Comparison of ENCODE assay signal across 32 cellular contexts in genomic region chr13:38803566-38803965, GRCh38.
DNase-seq lines count a peak whose midpoint lies in the region.
"Had no signal": no experiment of that assay in that cellular context is flagged by ENCODE, and none has a peak within 500 bp of the region (broad histone marks: within the 10 kb centered on the region; RNA-seq: fewer than 3 reads in every experiment).

No MANE protein-coding gene starts in this region.

- H3K4me3 ChIP-seq in iPS-20b (ENCODE audit: low read length) (peak overlapping the region; percentile 44; the same call in 1 of the 2 replicates), neuron (ENCODE audit: low read length) (no peak overlapping the region), H7 (ENCODE audit: insufficient read depth, low read depth, low read length) (no peak overlapping the region)
- H3K4me3 ChIP-seq: gastroesophageal sphincter, GM23248, hepatocyte, K562, SJSA1, skin epidermis, upper lobe of right lung had no signal

- H3K27me3 ChIP-seq in iPS-20b (ENCODE audit: insufficient read depth, low read length) (no peaks in the 10 kb centered on the region), neuron (ENCODE audit: insufficient read depth, low read length) (no peaks in the 10 kb centered on the region), H7 (ENCODE audit: control insufficient read depth, insufficient read depth, low read length) (no peaks in the 10 kb centered on the region)
- H3K27me3 ChIP-seq: gastroesophageal sphincter, hepatocyte, SJSA1, upper lobe of right lung had no signal

- peak overlapping the region; percentile 50; the same call in 1 of the 2 replicates for H3K9ac ChIP-seq in iPS-20b (ENCODE audit: low read depth, low read length)
- H3K9ac ChIP-seq: GM23248 had no signal

- peak overlapping the region; percentile 45 for H3K27ac ChIP-seq in iPS-20b (ENCODE audit: low read length)
- H3K27ac ChIP-seq: gastroesophageal sphincter, GM23248, hepatocyte, RWPE1, SJSA1, skin epidermis, upper lobe of right lung, WERI-Rb-1 had no signal

- peak; percentile 4 for DNase-seq in COR-L47 (lab: John Stamatoyannopoulos, UW)
- DNase-seq in NCI-H345 treated with DMSO at 0.1 percent for 48 hours (lab: John Stamatoyannopoulos, UW; ENCODE audit: unreplicated experiment) = peak; percentile 21
- no peak for DNase-seq in amniotic stem cell (lab: John Stamatoyannopoulos, UW)
- DNase-seq in NK-92 treated with Interleukin-12 subunit alpha and Interleukin-12 subunit beta, amount 100 ng/mL, for 24 hours (lab: John Stamatoyannopoulos, UW) = no peak
- DNase-seq in GF-D8 (lab: John Stamatoyannopoulos, UW) = no peak
- no peak for DNase-seq in H7
- DNase-seq: activated CD4-positive, alpha-beta T cell treated with anti-CD3 and anti-CD28 coated beads for 48 hours; activated CD8-positive, alpha-beta memory T cell treated with anti-CD3 and anti-CD28 coated beads for 24 hours; activated effector memory CD4-positive, alpha-beta T cell treated with Interleukin-2 at 50 U/mL for 16 hours; anterior cingulate cortex; Calu3; DMS79 treated with DMSO at 0.1 percent for 48 hours; GDM1; GM23248; HFFc6; left ventricle myocardium superior; NCI-H1092; NCI-H187 treated with DMSO at 0.1 percent for 48 hours; NCI-H82; stimulated activated naive B cell treated with anti-CD40 and anti-IgM and Interleukin-4, amounts not matched to agents 10 μg/mL and 1 μg/mL and 100 μg/mL, for 72 hours; substantia nigra; T-cell; upper lobe of right lung; WERI-Rb-1 had no signal

- H2AFZ ChIP-seq in neuron (ENCODE audit: low read depth, low read length) = peak overlapping the region; percentile 49
- H2AFZ ChIP-seq: GM23248, hepatocyte had no signal

- H3K4me1 ChIP-seq in iPS-20b (ENCODE audit: insufficient read depth, low read length) (peaks cover 28% of the 10 kb centered on the region), neuron (ENCODE audit: insufficient read depth, low read length) (peaks cover 20% of the 10 kb centered on the region)
- H3K4me1 ChIP-seq: gastroesophageal sphincter, upper lobe of right lung had no signal

- H3K9me3 ChIP-seq in iPS-20b (ENCODE audit: insufficient read depth, low read depth, low read length) = peaks cover 5% of the 10 kb centered on the region; the same call in 1 of the 2 replicates
- H3K9me3 ChIP-seq in neuron (ENCODE audit: low read length) = no peaks in the 10 kb centered on the region
- H3K9me3 ChIP-seq: SJSA1 had no signal

- no peaks in the 10 kb centered on the region for H3K36me3 ChIP-seq in iPS-20b (ENCODE audit: insufficient read depth, low read depth, low read length)
- no peaks in the 10 kb centered on the region for H3K36me3 ChIP-seq in neuron (ENCODE audit: insufficient read depth, low read length)
- no peaks in the 10 kb centered on the region for H3K36me3 ChIP-seq in H7 (replicated peaks; ENCODE audit: control insufficient read depth, insufficient read depth, low read length)
- H3K36me3 ChIP-seq: gastroesophageal sphincter, SJSA1, upper lobe of right lung, WERI-Rb-1 had no signal

Comparison
In these comparisons a context has a peak if more than half of its experiments do, and no peak if none do; other contexts are left out.
1. DNase-seq: peak in COR-L47 (single experiment) and NCI-H345 treated with DMSO at 0.1 percent for 48 hours (single experiment); none in amniotic stem cell (single experiment), NK-92 treated with Interleukin-12 subunit alpha and Interleukin-12 subunit beta, amount 100 ng/mL, for 24 hours (single experiment), GF-D8 (single experiment) and H7 (single experiment).